In the genomic region with DNA sequence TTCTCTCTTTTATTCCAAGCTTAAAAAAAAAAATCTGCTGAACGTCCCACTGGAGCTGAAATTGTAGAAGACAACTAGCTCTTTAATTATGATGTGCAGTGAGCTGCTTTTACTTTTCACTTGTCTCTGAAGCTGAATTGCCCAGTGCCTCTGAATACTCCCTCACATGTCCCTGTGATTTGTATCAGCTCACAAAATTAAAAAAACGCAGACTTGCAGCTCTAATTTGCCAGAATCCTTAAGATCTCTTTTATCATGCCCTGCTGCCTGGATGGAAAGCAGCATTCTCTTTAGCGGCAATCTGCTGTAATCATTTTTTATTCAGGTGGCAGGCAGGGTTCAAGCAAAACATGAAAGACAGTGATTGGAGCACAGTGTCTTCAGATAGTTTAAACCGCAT, we compare ENCODE assay signal across 3 cellular contexts.
TF ChIP-seq lines count a peak whose summit lies in the region.

No MANE protein-coding gene starts in this region.

TF ChIP-seq in SK-N-SH, 30 proteins besides CTCF, POLR2A, EP300 and RAD21 (continued from another document):
- TF ChIP-seq FOXM1 (IDR thresholded peaks at IDR 0.05; ENCODE audit: low read depth), result no peak
- TF ChIP-seq, protein P1, sequence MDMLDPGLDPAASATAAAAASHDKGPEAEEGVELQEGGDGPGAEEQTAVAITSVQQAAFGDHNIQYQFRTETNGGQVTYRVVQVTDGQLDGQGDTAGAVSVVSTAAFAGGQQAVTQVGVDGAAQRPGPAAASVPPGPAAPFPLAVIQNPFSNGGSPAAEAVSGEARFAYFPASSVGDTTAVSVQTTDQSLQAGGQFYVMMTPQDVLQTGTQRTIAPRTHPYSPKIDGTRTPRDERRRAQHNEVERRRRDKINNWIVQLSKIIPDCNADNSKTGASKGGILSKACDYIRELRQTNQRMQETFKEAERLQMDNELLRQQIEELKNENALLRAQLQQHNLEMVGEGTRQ (IDR thresholded peaks at IDR 0.05; ENCODE audit: borderline replicate concordance, low read depth, low read length), result no peak
- TF ChIP-seq, protein P2, sequence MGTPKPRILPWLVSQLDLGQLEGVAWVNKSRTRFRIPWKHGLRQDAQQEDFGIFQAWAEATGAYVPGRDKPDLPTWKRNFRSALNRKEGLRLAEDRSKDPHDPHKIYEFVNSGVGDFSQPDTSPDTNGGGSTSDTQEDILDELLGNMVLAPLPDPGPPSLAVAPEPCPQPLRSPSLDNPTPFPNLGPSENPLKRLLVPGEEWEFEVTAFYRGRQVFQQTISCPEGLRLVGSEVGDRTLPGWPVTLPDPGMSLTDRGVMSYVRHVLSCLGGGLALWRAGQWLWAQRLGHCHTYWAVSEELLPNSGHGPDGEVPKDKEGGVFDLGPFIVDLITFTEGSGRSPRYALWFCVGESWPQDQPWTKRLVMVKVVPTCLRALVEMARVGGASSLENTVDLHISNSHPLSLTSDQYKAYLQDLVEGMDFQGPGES (IDR thresholded peaks at IDR 0.05; ENCODE audit: low read depth, low read length), result no peak

TF ChIP-seq in SK-N-SH treated with all-trans-retinoic acid at 6 μM for 48 hours, 23 proteins besides CTCF, POLR2A, EP300 and RAD21 (continued from another document):
- TF ChIP-seq, protein P3, sequence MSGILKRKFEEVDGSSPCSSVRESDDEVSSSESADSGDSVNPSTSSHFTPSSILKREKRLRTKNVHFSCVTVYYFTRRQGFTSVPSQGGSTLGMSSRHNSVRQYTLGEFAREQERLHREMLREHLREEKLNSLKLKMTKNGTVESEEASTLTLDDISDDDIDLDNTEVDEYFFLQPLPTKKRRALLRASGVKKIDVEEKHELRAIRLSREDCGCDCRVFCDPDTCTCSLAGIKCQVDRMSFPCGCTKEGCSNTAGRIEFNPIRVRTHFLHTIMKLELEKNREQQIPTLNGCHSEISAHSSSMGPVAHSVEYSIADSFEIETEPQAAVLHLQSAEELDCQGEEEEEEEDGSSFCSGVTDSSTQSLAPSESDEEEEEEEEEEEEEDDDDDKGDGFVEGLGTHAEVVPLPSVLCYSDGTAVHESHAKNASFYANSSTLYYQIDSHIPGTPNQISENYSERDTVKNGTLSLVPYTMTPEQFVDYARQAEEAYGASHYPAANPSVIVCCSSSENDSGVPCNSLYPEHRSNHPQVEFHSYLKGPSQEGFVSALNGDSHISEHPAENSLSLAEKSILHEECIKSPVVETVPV (CRISPR knock-in tag; IDR thresholded peaks at IDR 0.05), result no peak
- TF ChIP-seq PPARA (CRISPR knock-in tag; IDR thresholded peaks at IDR 0.05; ENCODE audit: borderline replicate concordance), result no peak
- TF ChIP-seq ZC3H10 (CRISPR knock-in tag; IDR thresholded peaks at IDR 0.05), result no peak
- no peak for TF ChIP-seq BACH2 (CRISPR knock-in tag; IDR thresholded peaks at IDR 0.05; ENCODE audit: borderline replicate concordance)
- TF ChIP-seq CSDC2 (CRISPR knock-in tag; IDR thresholded peaks at IDR 0.05), result no peak
- no peak for TF ChIP-seq ISL1 (CRISPR knock-in tag; IDR thresholded peaks at IDR 0.05)
- no peak for TF ChIP-seq TOX (CRISPR knock-in tag; IDR thresholded peaks at IDR 0.05; ENCODE audit: borderline replicate concordance)
- no peak for TF ChIP-seq ZFP30 (CRISPR knock-in tag; IDR thresholded peaks at IDR 0.05)
- TF ChIP-seq, protein P4, sequence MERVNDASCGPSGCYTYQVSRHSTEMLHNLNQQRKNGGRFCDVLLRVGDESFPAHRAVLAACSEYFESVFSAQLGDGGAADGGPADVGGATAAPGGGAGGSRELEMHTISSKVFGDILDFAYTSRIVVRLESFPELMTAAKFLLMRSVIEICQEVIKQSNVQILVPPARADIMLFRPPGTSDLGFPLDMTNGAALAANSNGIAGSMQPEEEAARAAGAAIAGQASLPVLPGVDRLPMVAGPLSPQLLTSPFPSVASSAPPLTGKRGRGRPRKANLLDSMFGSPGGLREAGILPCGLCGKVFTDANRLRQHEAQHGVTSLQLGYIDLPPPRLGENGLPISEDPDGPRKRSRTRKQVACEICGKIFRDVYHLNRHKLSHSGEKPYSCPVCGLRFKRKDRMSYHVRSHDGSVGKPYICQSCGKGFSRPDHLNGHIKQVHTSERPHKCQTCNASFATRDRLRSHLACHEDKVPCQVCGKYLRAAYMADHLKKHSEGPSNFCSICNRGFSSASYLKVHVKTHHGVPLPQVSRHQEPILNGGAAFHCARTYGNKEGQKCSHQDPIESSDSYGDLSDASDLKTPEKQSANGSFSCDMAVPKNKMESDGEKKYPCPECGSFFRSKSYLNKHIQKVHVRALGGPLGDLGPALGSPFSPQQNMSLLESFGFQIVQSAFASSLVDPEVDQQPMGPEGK (CRISPR knock-in tag; IDR thresholded peaks at IDR 0.05; ENCODE audit: borderline replicate concordance), result no peak
- TF ChIP-seq GLIS3 (CRISPR knock-in tag; IDR thresholded peaks at IDR 0.05), result no peak
- no peak for TF ChIP-seq OSR1 (CRISPR knock-in tag; IDR thresholded peaks at IDR 0.05)
- no peak for TF ChIP-seq TCF4 (CRISPR knock-in tag; IDR thresholded peaks at IDR 0.05; ENCODE audit: borderline replicate concordance)
- TF ChIP-seq SNAI2 (CRISPR knock-in tag; IDR thresholded peaks at IDR 0.05), result no peak
TF ChIP-seq in SK-N-SH treated with all-trans-retinoic acid at 6 μM for 48 hours: peak in this region for 0.

TF ChIP-seq in neural cell, 6 proteins besides CTCF, POLR2A, EP300 and RAD21 (continued from another document):
- TF ChIP-seq, protein P5, sequence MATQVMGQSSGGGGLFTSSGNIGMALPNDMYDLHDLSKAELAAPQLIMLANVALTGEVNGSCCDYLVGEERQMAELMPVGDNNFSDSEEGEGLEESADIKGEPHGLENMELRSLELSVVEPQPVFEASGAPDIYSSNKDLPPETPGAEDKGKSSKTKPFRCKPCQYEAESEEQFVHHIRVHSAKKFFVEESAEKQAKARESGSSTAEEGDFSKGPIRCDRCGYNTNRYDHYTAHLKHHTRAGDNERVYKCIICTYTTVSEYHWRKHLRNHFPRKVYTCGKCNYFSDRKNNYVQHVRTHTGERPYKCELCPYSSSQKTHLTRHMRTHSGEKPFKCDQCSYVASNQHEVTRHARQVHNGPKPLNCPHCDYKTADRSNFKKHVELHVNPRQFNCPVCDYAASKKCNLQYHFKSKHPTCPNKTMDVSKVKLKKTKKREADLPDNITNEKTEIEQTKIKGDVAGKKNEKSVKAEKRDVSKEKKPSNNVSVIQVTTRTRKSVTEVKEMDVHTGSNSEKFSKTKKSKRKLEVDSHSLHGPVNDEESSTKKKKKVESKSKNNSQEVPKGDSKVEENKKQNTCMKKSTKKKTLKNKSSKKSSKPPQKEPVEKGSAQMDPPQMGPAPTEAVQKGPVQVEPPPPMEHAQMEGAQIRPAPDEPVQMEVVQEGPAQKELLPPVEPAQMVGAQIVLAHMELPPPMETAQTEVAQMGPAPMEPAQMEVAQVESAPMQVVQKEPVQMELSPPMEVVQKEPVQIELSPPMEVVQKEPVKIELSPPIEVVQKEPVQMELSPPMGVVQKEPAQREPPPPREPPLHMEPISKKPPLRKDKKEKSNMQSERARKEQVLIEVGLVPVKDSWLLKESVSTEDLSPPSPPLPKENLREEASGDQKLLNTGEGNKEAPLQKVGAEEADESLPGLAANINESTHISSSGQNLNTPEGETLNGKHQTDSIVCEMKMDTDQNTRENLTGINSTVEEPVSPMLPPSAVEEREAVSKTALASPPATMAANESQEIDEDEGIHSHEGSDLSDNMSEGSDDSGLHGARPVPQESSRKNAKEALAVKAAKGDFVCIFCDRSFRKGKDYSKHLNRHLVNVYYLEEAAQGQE (IDR thresholded peaks at IDR 0.05; ENCODE audit: borderline replicate concordance), result no peak
- TF ChIP-seq POLR2AphosphoS5 (IDR thresholded peaks at IDR 0.05) (no peak), MXI1 (conservative IDR thresholded peaks at IDR 0.05; ENCODE audit: poor library complexity, severe bottlenecking) (no peak), TAF1 (IDR thresholded peaks at IDR 0.05; ENCODE audit: low read depth) (no peak)
